In the genomic region with DNA sequence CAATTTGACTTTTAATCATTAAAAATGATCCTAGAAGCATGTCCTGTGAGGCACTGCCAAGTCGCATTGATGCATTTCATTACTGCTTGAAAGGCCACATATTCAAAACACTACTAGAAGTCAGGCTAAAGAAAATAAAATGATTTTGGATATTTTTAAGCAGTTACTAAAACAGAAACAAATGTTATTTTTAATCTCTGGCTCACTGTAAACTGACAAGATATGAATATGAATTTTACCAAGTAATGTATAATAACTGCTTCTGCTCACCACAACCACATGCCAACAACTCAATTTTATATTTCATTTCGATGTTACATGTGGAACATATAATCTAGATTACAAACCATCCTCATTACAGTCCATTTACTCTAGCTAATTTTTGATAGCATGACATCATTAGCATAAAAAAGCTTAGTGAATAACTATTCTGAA, we compare ENCODE assay signal across 11 cellular contexts.
A peak's percentile ranks its signal among the peaks of the same experiment; 100 is the strongest.
DNase-seq lines count a peak whose midpoint lies in the region; ATAC-seq and TF ChIP-seq lines count a peak whose summit lies in the region.
"Had no signal": no experiment of that assay in that cellular context is flagged by ENCODE, and none has a peak within 500 bp of the region (broad histone marks: within the 10 kb centered on the region; RNA-seq: fewer than 3 reads in every experiment).

No MANE protein-coding gene starts in this region.

- H3K27me3 ChIP-seq in SJSA1 (replicated peaks) (no peaks in the 10 kb centered on the region), adrenal gland (no peaks in the 10 kb centered on the region)
- H3K27me3 ChIP-seq: Peyer's patch had no signal

- no peaks in the 10 kb centered on the region for H3K9me3 ChIP-seq in HEK293 (ENCODE audit: control insufficient read depth, insufficient read depth, low read depth, low read length)
- H3K9me3 ChIP-seq in SJSA1 (replicated peaks): no peaks in the 10 kb centered on the region
- no peaks in the 10 kb centered on the region for H3K9me3 ChIP-seq in adrenal gland (replicated peaks in 1 of 3)
- H3K9me3 ChIP-seq: Peyer's patch had no signal

- TF ChIP-seq CTCF in HEK293 (tag by site-specific recombination; IDR thresholded peaks at IDR 0.05) (no peak), osteocyte (IDR thresholded peaks at IDR 0.05) (no peak), adrenal gland (IDR thresholded peaks at IDR 0.05) (no peak)

- H3K36me3 Mint-ChIP-seq in osteocyte (ENCODE audit: unreplicated experiment): peaks cover 8% of the 10 kb centered on the region

- CTCF ChIA-PET in HEK293 (lab: Yijun Ruan, JAX): no interaction called here

- DNase-seq in SJSA1 (ENCODE audit: low read depth in 1 of 2, low spot score in 2 of 2) (no peak), osteocyte (ENCODE audit: extremely low spot score, unreplicated experiment) (no peak), SKM-1 treated with dmso at 0.1 percent for 144 hours (lab: John Stamatoyannopoulos, UW; ENCODE audit: unreplicated experiment) (no peak), NCI-H128 (lab: John Stamatoyannopoulos, UW; ENCODE audit: unreplicated experiment) (no peak), HuH-7 (ENCODE audit: low spot score) (no peak), adrenal gland (no peak)
- DNase-seq: activated CD4-positive, alpha-beta T cell treated with anti-CD3 and anti-CD28 coated beads, Interleukin-2, amount 50 U/mL, for 48 hours; naive thymus-derived CD8-positive, alpha-beta T cell; Peyer's patch had no signal

- H3K36me3 ChIP-seq in HEK293 (ENCODE audit: control insufficient read depth in 2 of 2, insufficient read depth in 1 of 2, low read length in 2 of 2) (peaks cover 0 to 3% of the 10 kb centered on the region in 2 experiments; a peak in 1 of 3 replicates), SJSA1 (peaks cover 2% of the 10 kb centered on the region; the same call in 1 of the 2 replicates), adrenal gland (replicated peaks in 1 of 2) (no peaks in the 10 kb centered on the region)
- H3K36me3 ChIP-seq: Peyer's patch had no signal

- peak; percentile 37 for ATAC-seq in GM18870 (IDR thresholded peaks at IDR 0.05; ENCODE audit: unreplicated experiment)
- ATAC-seq: naive thymus-derived CD8-positive, alpha-beta T cell had no signal

- H3K4me1 ChIP-seq in HEK293 (ENCODE audit: control insufficient read depth, insufficient read depth, low read length) (peaks cover 26% of the 10 kb centered on the region), SJSA1 (replicated peaks) (peaks cover 58% of the 10 kb centered on the region), adrenal gland (replicated peaks in 1 of 2) (peaks cover 0 to 34% of the 10 kb centered on the region in 2 donors)

- POLR2A ChIA-PET in HEK293 (lab: Yijun Ruan, JAX): no interaction called here

- no peak overlapping the region for H3K4me3 ChIP-seq in HEK293 (ENCODE audit: low read depth, low read length)
- H3K4me3 ChIP-seq in SJSA1: no peak overlapping the region
- no peak overlapping the region for H3K4me3 ChIP-seq in adrenal gland
- H3K4me3 ChIP-seq: Peyer's patch had no signal

- no peak overlapping the region for H3K4me3 Mint-ChIP-seq in osteocyte (ENCODE audit: unreplicated experiment)

- H3K27ac ChIP-seq in HEK293 (ENCODE audit: extremely low read depth, low read depth, low read length) (no peak overlapping the region), SJSA1 (peak overlapping the region; percentile 26), adrenal gland (peak overlapping the region in 1 of 5 donors; percentile 4)

- TF ChIP-seq POLR2A in adrenal gland (IDR thresholded peaks at IDR 0.05): no peak

- H3K27me3 Mint-ChIP-seq in osteocyte (ENCODE audit: unreplicated experiment): no peaks in the 10 kb centered on the region
- H3K27me3 Mint-ChIP-seq: naive thymus-derived CD8-positive, alpha-beta T cell had no signal

- WGBS in adrenal gland, 4 donors: 70 to 77% (median 76%) methylated on average over 2 of the region's 2 CpGs

- peak overlapping the region; percentile 50 for H3K27ac Mint-ChIP-seq in osteocyte (ENCODE audit: unreplicated experiment)

- intact Hi-C loops in adrenal gland (cut with DNase I): loop anchor here in 1 of 2 donors (10.0 kb wide), 1 partner anchor 94 kb away; the partner anchor contains the start of gene ATXN1

- H3K9me3 Mint-ChIP-seq in osteocyte (ENCODE audit: unreplicated experiment): peaks cover 3% of the 10 kb centered on the region

- H3K4me1 Mint-ChIP-seq in osteocyte (ENCODE audit: unreplicated experiment): peaks cover 50% of the 10 kb centered on the region

TF ChIP-seq in HEK293, 187 proteins besides CTCF, POLR2A, EP300 and RAD21:
- TF ChIP-seq, protein P1, sequence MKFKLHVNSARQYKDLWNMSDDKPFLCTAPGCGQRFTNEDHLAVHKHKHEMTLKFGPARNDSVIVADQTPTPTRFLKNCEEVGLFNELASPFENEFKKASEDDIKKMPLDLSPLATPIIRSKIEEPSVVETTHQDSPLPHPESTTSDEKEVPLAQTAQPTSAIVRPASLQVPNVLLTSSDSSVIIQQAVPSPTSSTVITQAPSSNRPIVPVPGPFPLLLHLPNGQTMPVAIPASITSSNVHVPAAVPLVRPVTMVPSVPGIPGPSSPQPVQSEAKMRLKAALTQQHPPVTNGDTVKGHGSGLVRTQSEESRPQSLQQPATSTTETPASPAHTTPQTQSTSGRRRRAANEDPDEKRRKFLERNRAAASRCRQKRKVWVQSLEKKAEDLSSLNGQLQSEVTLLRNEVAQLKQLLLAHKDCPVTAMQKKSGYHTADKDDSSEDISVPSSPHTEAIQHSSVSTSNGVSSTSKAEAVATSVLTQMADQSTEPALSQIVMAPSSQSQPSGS (tag by site-specific recombination; IDR thresholded peaks at IDR 0.05; ENCODE audit: low read depth): peak; percentile 69
- TF ChIP-seq PRDM6 (tag by site-specific recombination; IDR thresholded peaks at IDR 0.05) (0 out of 2 replicates have a peak, but pooled peaks have one; percentile 35), ZNF426 (tag by site-specific recombination; IDR thresholded peaks at IDR 0.05) (no peak)
- TF ChIP-seq, protein P2, sequence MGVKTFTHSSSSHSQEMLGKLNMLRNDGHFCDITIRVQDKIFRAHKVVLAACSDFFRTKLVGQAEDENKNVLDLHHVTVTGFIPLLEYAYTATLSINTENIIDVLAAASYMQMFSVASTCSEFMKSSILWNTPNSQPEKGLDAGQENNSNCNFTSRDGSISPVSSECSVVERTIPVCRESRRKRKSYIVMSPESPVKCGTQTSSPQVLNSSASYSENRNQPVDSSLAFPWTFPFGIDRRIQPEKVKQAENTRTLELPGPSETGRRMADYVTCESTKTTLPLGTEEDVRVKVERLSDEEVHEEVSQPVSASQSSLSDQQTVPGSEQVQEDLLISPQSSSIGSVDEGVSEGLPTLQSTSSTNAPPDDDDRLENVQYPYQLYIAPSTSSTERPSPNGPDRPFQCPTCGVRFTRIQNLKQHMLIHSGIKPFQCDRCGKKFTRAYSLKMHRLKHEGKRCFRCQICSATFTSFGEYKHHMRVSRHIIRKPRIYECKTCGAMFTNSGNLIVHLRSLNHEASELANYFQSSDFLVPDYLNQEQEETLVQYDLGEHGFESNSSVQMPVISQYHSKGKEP (tag by site-specific recombination; IDR thresholded peaks at IDR 0.05): peak; percentile 35; the same call in 1 of the 2 replicates
TF ChIP-seq in HEK293: peak in this region for 3.
